Comparison of ENCODE assay signal across 25 cellular contexts in the genomic region with DNA sequence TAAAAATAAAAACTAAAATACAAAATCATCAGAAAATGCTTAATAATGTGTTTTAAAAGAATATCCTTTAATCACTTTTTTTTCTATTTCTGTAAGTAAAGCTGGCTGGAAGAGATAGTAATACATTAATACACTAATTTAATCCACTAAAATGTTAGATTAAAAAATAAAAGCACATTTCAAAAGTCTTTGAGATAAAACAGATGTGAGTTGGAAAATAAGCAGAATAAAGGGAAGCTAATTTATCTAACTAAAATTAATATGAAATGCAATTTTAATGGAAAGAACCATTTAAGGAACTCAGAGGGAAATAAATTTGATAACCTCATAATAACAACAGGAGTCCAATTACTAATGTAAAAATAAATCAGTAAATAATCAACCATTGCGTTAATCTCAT.
"Had no signal": no experiment of that assay in that cellular context is flagged by ENCODE, and none has a peak within 500 bp of the region (broad histone marks: within the 10 kb centered on the region; RNA-seq: fewer than 3 reads in every experiment).

No MANE protein-coding gene starts in this region.

- H3K27me3 ChIP-seq: colonic mucosa, esophagus squamous epithelium, gastroesophageal sphincter, heart left ventricle, hepatocyte, left lung had no signal

- DNase-seq: colonic mucosa; cortex of kidney; effector CD8-positive, alpha-beta T cell; effector memory CD8-positive, alpha-beta T cell; endodermal cell; erythroblast; esophagus squamous epithelium; foreskin fibroblast; foreskin melanocyte; heart left ventricle; hypothalamus; immature natural killer cell; islet precursor cell; left cardiac atrium; left lung; left ventricle myocardium superior; mammary epithelial cell; mesendoderm; midbrain; naive thymus-derived CD4-positive, alpha-beta T cell had no signal

- H3K27ac ChIP-seq: colonic mucosa, epithelial cell of prostate, esophagus squamous epithelium, gastroesophageal sphincter, heart left ventricle, hepatocyte, left lung had no signal

- H3K4me1 ChIP-seq: colonic mucosa, esophagus squamous epithelium, gastroesophageal sphincter, heart left ventricle, left lung had no signal

- H3K36me3 ChIP-seq: colonic mucosa, esophagus squamous epithelium, gastroesophageal sphincter, heart left ventricle, left lung had no signal

- ATAC-seq: effector memory CD8-positive, alpha-beta T cell; esophagus mucosa; gastroesophageal sphincter; heart left ventricle; left cardiac atrium; left lung; left ventricle myocardium superior; naive thymus-derived CD4-positive, alpha-beta T cell had no signal

- H3K4me3 ChIP-seq: colonic mucosa, esophagus squamous epithelium, gastroesophageal sphincter, heart left ventricle, hepatocyte, left lung, lung had no signal

- H3K9me3 ChIP-seq: colonic mucosa, esophagus squamous epithelium, gastroesophageal sphincter, heart left ventricle had no signal
